In the genomic region with DNA sequence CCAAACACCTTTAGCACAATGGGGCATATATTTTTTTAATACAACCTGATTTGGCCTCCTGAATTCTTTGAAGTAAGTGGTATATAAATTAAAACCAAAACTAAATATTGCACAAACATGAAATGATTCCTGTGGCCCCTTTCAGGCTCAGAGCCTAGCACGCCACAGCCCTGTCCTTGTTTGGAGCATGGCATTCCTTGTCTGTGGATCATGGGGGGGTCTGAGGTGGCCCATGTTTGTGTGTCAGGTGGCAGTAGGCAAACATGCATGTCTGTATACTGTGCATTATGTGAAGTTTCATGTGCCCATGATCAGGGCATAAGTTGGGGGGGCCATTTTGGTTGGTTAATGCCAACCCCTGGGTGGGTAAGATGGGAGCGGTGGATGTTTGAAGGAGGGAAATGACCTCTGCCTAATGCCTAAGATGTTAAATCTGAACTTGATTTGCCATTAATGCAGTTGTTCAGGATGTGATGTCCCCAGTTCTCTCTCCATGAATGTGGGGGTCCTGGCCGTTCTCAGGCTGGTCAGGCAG, we compare ENCODE assay signal across 2 cellular contexts.
TF ChIP-seq lines count a peak whose summit lies in the region.

No MANE protein-coding gene starts in this region.

TF ChIP-seq in A549, 52 proteins besides CTCF, POLR2A, EP300 and RAD21 (continued from another document):
- TF ChIP-seq, protein P1, sequence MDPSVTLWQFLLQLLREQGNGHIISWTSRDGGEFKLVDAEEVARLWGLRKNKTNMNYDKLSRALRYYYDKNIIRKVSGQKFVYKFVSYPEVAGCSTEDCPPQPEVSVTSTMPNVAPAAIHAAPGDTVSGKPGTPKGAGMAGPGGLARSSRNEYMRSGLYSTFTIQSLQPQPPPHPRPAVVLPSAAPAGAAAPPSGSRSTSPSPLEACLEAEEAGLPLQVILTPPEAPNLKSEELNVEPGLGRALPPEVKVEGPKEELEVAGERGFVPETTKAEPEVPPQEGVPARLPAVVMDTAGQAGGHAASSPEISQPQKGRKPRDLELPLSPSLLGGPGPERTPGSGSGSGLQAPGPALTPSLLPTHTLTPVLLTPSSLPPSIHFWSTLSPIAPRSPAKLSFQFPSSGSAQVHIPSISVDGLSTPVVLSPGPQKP (IDR thresholded peaks at IDR 0.05; ENCODE audit: low read depth, low read length) = no peak
- no peak for TF ChIP-seq KDM5A (IDR thresholded peaks at IDR 0.05)
- TF ChIP-seq HDAC2 (IDR thresholded peaks at IDR 0.05) = no peak
- TF ChIP-seq ZC3H11A (IDR thresholded peaks at IDR 0.05) = no peak
- TF ChIP-seq NFE2L2 (conservative IDR thresholded peaks at IDR 0.05; ENCODE audit: low read length) = no peak

TF ChIP-seq in HEK293T, 16 proteins besides CTCF, POLR2A, EP300 and RAD21 (continued from another document):
- TF ChIP-seq, protein P2, sequence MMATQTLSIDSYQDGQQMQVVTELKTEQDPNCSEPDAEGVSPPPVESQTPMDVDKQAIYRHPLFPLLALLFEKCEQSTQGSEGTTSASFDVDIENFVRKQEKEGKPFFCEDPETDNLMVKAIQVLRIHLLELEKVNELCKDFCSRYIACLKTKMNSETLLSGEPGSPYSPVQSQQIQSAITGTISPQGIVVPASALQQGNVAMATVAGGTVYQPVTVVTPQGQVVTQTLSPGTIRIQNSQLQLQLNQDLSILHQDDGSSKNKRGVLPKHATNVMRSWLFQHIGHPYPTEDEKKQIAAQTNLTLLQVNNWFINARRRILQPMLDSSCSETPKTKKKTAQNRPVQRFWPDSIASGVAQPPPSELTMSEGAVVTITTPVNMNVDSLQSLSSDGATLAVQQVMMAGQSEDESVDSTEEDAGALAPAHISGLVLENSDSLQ (IDR thresholded peaks at IDR 0.05) = no peak
- TF ChIP-seq HDGF (IDR thresholded peaks at IDR 0.05; ENCODE audit: borderline replicate concordance) (no peak), ZNF384 (IDR thresholded peaks at IDR 0.05) (no peak), BHLHE40 (IDR thresholded peaks at IDR 0.05; ENCODE audit: borderline replicate concordance) (no peak), ELF4 (IDR thresholded peaks at IDR 0.05) (no peak), L3MBTL2 (conservative IDR thresholded peaks at IDR 0.05) (no peak), SUZ12 (IDR thresholded peaks at IDR 0.05) (no peak), FOXM1 (IDR thresholded peaks at IDR 0.05; ENCODE audit: borderline replicate concordance) (no peak)
TF ChIP-seq in HEK293T: peak in this region for 0.
